In genomic region chr9:33023661-33024060, GRCh38 we compare ENCODE assay signal across 2 cellular contexts.
TF ChIP-seq lines count a peak whose summit lies in the region.

No MANE protein-coding gene starts in this region.

TF ChIP-seq in endothelial cell of umbilical vein, 7 proteins besides CTCF, POLR2A, EP300 and RAD21:
- TF ChIP-seq FOS (IDR thresholded peaks at IDR 0.05; ENCODE audit: borderline replicate concordance, insufficient read depth, low read length) (no peak), JUN (IDR thresholded peaks at IDR 0.05; ENCODE audit: borderline replicate concordance, insufficient read depth, insufficient read length, low read depth) (no peak), GATA2 (IDR thresholded peaks at IDR 0.05; ENCODE audit: insufficient read depth, insufficient read length, low read depth, low read length) (no peak), EZH2 (IDR thresholded peaks at IDR 0.05; ENCODE audit: borderline replicate concordance, low read depth, low read length, severe bottlenecking) (no peak), MAX (IDR thresholded peaks at IDR 0.05; ENCODE audit: insufficient read depth, insufficient read length) (no peak), POLR2AphosphoS5 (IDR thresholded peaks at IDR 0.05; ENCODE audit: insufficient read depth, low read depth, low read length) (no peak), MYC (IDR thresholded peaks at IDR 0.05; ENCODE audit: low read depth, low read length) (no peak)

TF ChIP-seq in HEK293T, 16 proteins besides CTCF, POLR2A, EP300 and RAD21:
- no peak for TF ChIP-seq ZNF384 (IDR thresholded peaks at IDR 0.05)
- no peak for TF ChIP-seq L3MBTL2 (conservative IDR thresholded peaks at IDR 0.05)
- TF ChIP-seq FOXM1 (IDR thresholded peaks at IDR 0.05; ENCODE audit: borderline replicate concordance) = no peak
- TF ChIP-seq SP1 (IDR thresholded peaks at IDR 0.05) = no peak
- TF ChIP-seq ARNT (IDR thresholded peaks at IDR 0.05) = no peak
- no peak for TF ChIP-seq ELF4 (IDR thresholded peaks at IDR 0.05)
- no peak for TF ChIP-seq TARDBP (IDR thresholded peaks at IDR 0.05)
- TF ChIP-seq FOXA1 (IDR thresholded peaks at IDR 0.05) = no peak
- TF ChIP-seq CTBP1 (IDR thresholded peaks at IDR 0.05; ENCODE audit: borderline replicate concordance) = no peak
- no peak for TF ChIP-seq PKNOX1 (IDR thresholded peaks at IDR 0.05)
- TF ChIP-seq HDGF (IDR thresholded peaks at IDR 0.05; ENCODE audit: borderline replicate concordance) = no peak
- TF ChIP-seq LEF1 (IDR thresholded peaks at IDR 0.05; ENCODE audit: borderline replicate concordance) = no peak
- TF ChIP-seq SUZ12 (IDR thresholded peaks at IDR 0.05) = no peak
- TF ChIP-seq NFRKB (IDR thresholded peaks at IDR 0.05) = no peak
- TF ChIP-seq BHLHE40 (IDR thresholded peaks at IDR 0.05; ENCODE audit: borderline replicate concordance) = no peak
- no peak for TF ChIP-seq FOXK2 (IDR thresholded peaks at IDR 0.05)
